34 cellular contexts compared by ENCODE assay signal in genomic region chr16:17299790-17300189, GRCh38.
DNase-seq lines count a peak whose midpoint lies in the region; ATAC-seq and TF ChIP-seq lines count a peak whose summit lies in the region.
"Had no signal": no experiment of that assay in that cellular context is flagged by ENCODE, and none has a peak within 500 bp of the region (broad histone marks: within the 10 kb centered on the region; RNA-seq: fewer than 3 reads in every experiment).

No MANE protein-coding gene starts in this region.

- H3K4me2 ChIP-seq in neural progenitor cell, result no peak overlapping the region
- H3K4me2 ChIP-seq: KMS-11 had no signal

- 26 to 27% methylated on average over 7 of the region's 7 CpGs for WGBS in body of pancreas, 2 donors

- no peaks in the 10 kb centered on the region for H3K79me2 ChIP-seq in neural progenitor cell (ENCODE audit: low read depth)

- no peaks in the 10 kb centered on the region for H3K27me3 Mint-ChIP-seq in neural progenitor cell (ENCODE audit: insufficient read depth, low read depth)
- H3K27me3 Mint-ChIP-seq: activated CD4-positive, alpha-beta T cell treated with anti-CD3 and anti-CD28 coated beads, Interleukin-2, amount 10 ng/mL, durations not matched to agents 7 days and 5 days; activated naive CD8-positive, alpha-beta T cell treated with anti-CD3 and anti-CD28 coated beads, Interleukin-2, amount 10 ng/mL, durations not matched to agents 7 days and 5 days; CD4-positive, alpha-beta T cell; effector memory CD8-positive, alpha-beta T cell had no signal

- H3K27ac Mint-ChIP-seq in neural progenitor cell, result peak overlapping the region; percentile 43
- H3K27ac Mint-ChIP-seq: activated CD4-positive, alpha-beta T cell treated with anti-CD3 and anti-CD28 coated beads, Interleukin-2, amount 10 ng/mL, durations not matched to agents 7 days and 5 days; CD4-positive, alpha-beta T cell; effector memory CD8-positive, alpha-beta T cell had no signal

- H3K36me3 ChIP-seq in right atrium auricular region, result no peaks in the 10 kb centered on the region
- H3K36me3 ChIP-seq in body of pancreas (replicated peaks in 1 of 2; ENCODE audit: insufficient read depth in 1 of 2, low read depth in 2 of 2), result no peaks in the 10 kb centered on the region
- H3K36me3 ChIP-seq in neural progenitor cell, result no peaks in the 10 kb centered on the region
- H3K36me3 ChIP-seq: left ventricle myocardium inferior, MG63, neutrophil had no signal

- H3K9me3 ChIP-seq in right atrium auricular region (no peaks in the 10 kb centered on the region), body of pancreas (peaks cover 0 to 4% (median 0%) of the 10 kb centered on the region in 3 donors), neural progenitor cell (ENCODE audit: low read depth) (no peaks in the 10 kb centered on the region)
- H3K9me3 ChIP-seq: left ventricle myocardium inferior, MG63, neutrophil had no signal

- TF ChIP-seq CTCF in right atrium auricular region (IDR thresholded peaks at IDR 0.05) (no peak), body of pancreas (IDR thresholded peaks at IDR 0.05) (no peak), neural progenitor cell (IDR thresholded peaks at IDR 0.05) (no peak)

- H3K9ac ChIP-seq in neural progenitor cell, result no peak overlapping the region
- H3K9ac ChIP-seq: KMS-11 had no signal

- intact Hi-C loops in Right ventricle myocardium inferior (cut with DNase I) (no loop called here), body of pancreas (cut with DNase I) (no loop called here)

- no peak overlapping the region for H2AFZ ChIP-seq in neural progenitor cell (replicated peaks)

- H3K4me1 Mint-ChIP-seq in neural progenitor cell, result peaks cover 70% of the 10 kb centered on the region

- DNase-seq in right atrium auricular region (ENCODE audit: low spot score), result no peak
- no peak for DNase-seq in Right ventricle myocardium inferior (ENCODE audit: missing footprints)
- no peak for DNase-seq in body of pancreas
- DNase-seq in neural progenitor cell (ENCODE audit: low spot score), result no peak
- DNase-seq in DMS53 (lab: John Stamatoyannopoulos, UW), result no peak
- DNase-seq in NCI-H748 (lab: John Stamatoyannopoulos, UW; ENCODE audit: unreplicated experiment), result no peak
- no peak for DNase-seq in effector CD8-positive, alpha-beta T cell (lab: John Stamatoyannopoulos, UW)
- no peak for DNase-seq in activated CD4-positive, alpha-beta T cell treated with anti-CD3 and anti-CD28 coated beads for 48 hours
- DNase-seq: activated CD4-positive, alpha-beta T cell treated with anti-CD3 and anti-CD28 coated beads, Interleukin-2, amount 10 ng/mL, durations not matched to agents 7 days and 5 days; activated gamma-delta T cell treated with Interleukin-2 at 50 U/mL for 16 hours; activated naive CD8-positive, alpha-beta T cell treated with anti-CD3 and anti-CD28 coated beads, Interleukin-2, amount 10 ng/mL, durations not matched to agents 7 days and 5 days; activated T-cell treated with anti-CD3 and anti-CD28 coated beads, Interleukin-2, amount 50 U/mL, for 4 hours; aorta; CD4-positive, alpha-beta T cell; effector memory CD8-positive, alpha-beta T cell; EL; erythroblast; GOT3; islet precursor cell; left ventricle myocardium inferior; mesendoderm; MG63; NCI-H1105 treated with DMSO at 0.1 percent for 48 hours; NCI-H187 treated with DMSO at 0.1 percent for 48 hours; NCI-H2171; posterior cingulate gyrus; SHP77; stimulated activated CD4-positive, alpha-beta T cell treated with anti-CD3 and anti-CD28 coated beads, Interleukin-4, amount 100 ng/mL, for 4 hours; trophoblast cell had no signal

- ATAC-seq in Right ventricle myocardium inferior, result no peak
- no peak for ATAC-seq in body of pancreas
- ATAC-seq: activated T-cell treated with anti-CD3 and anti-CD28 coated beads, Interleukin-2, amount 50 U/mL, for 4 hours; effector memory CD8-positive, alpha-beta T cell; sciatic nerve had no signal

- peaks cover 20% of the 10 kb centered on the region for H4K20me1 ChIP-seq in neural progenitor cell (ENCODE audit: low read depth)

- peak overlapping the region; percentile 51 to 81 for H3K27ac ChIP-seq in right atrium auricular region
- peak overlapping the region in 3 of 4 donors; percentile 2 to 28 (median 25) for H3K27ac ChIP-seq in body of pancreas
- no peak overlapping the region for H3K27ac ChIP-seq in neural progenitor cell
- H3K27ac ChIP-seq: coronary artery, KMS-11, left ventricle myocardium inferior, neutrophil, VCaP had no signal

- H3K4me3 ChIP-seq in right atrium auricular region (no peak overlapping the region), body of pancreas (no peak overlapping the region), neural progenitor cell (no peak overlapping the region)
- H3K4me3 ChIP-seq: coronary artery, left ventricle myocardium inferior, MG63 had no signal

- peaks cover 17% of the 10 kb centered on the region for H3F3A ChIP-seq in neural progenitor cell (ENCODE audit: low read depth)

- peak overlapping the region; percentile 50 for H3K4me3 Mint-ChIP-seq in neural progenitor cell
- H3K4me3 Mint-ChIP-seq: activated CD4-positive, alpha-beta T cell treated with anti-CD3 and anti-CD28 coated beads, Interleukin-2, amount 10 ng/mL, durations not matched to agents 7 days and 5 days; activated naive CD8-positive, alpha-beta T cell treated with anti-CD3 and anti-CD28 coated beads, Interleukin-2, amount 10 ng/mL, durations not matched to agents 7 days and 5 days; activated T-cell treated with anti-CD3 and anti-CD28 coated beads, Interleukin-2, amount 50 U/mL, for 4 hours; CD4-positive, alpha-beta T cell; effector memory CD8-positive, alpha-beta T cell had no signal

- H3K4me1 ChIP-seq in right atrium auricular region (peaks cover 0 to 37% of the 10 kb centered on the region in 2 donors), body of pancreas (peaks cover 57% of the 10 kb centered on the region), neural progenitor cell (peaks cover 27% of the 10 kb centered on the region)

- H3K27me3 ChIP-seq in right atrium auricular region (no peaks in the 10 kb centered on the region), body of pancreas (no peaks in the 10 kb centered on the region), neural progenitor cell (no peaks in the 10 kb centered on the region)
- H3K27me3 ChIP-seq: MG63, neutrophil had no signal

- H3K36me3 Mint-ChIP-seq in neural progenitor cell, result no peaks in the 10 kb centered on the region

- no peak for TF ChIP-seq POLR2A in body of pancreas (IDR thresholded peaks at IDR 0.05)

- no peaks in the 10 kb centered on the region for H3K9me3 Mint-ChIP-seq in neural progenitor cell
- H3K9me3 Mint-ChIP-seq: activated CD4-positive, alpha-beta T cell treated with anti-CD3 and anti-CD28 coated beads, Interleukin-2, amount 10 ng/mL, durations not matched to agents 7 days and 5 days; activated naive CD8-positive, alpha-beta T cell treated with anti-CD3 and anti-CD28 coated beads, Interleukin-2, amount 10 ng/mL, durations not matched to agents 7 days and 5 days; activated T-cell treated with anti-CD3 and anti-CD28 coated beads, Interleukin-2, amount 50 U/mL, for 4 hours; CD4-positive, alpha-beta T cell; effector memory CD8-positive, alpha-beta T cell had no signal
